Comparison of ENCODE assay signal across 28 cellular contexts in genomic region chr16:15832241-15832640, GRCh38. TPM values are rescaled to one million over a fixed set of nuclear protein-coding genes. Genes with fewer than 3 reads are reported as not detected.
"Had no signal": no experiment of that assay in that cellular context is flagged by ENCODE, and none has a peak within 500 bp of the region (broad histone marks: within the 10 kb centered on the region; RNA-seq: fewer than 3 reads in every experiment).

No MANE protein-coding gene starts in this region.

- H3K9me3 ChIP-seq: mucosa of descending colon, ovary, testis, upper lobe of left lung had no signal

- H3K4me3 ChIP-seq: hepatocyte, mucosa of descending colon, ovary, smooth muscle cell, testis, upper lobe of left lung had no signal

- H3K79me2 ChIP-seq: hepatocyte had no signal

- H2AFZ ChIP-seq: hepatocyte had no signal

- H3K27me3 ChIP-seq: brain microvascular endothelial cell, hepatocyte, ovary, testis, upper lobe of left lung had no signal

- H3K4me2 ChIP-seq: hepatocyte, smooth muscle cell had no signal

- ATAC-seq: esophagus mucosa; left cardiac atrium; left ventricle myocardium superior; mucosa of descending colon; stimulated activated naive B cell treated with anti-CD40 and anti-IgM and Interleukin-4, amounts not matched to agents 10 μg/mL and 1 μg/mL and 100 μg/mL, for 72 hours had no signal

- DNase-seq: activated CD4-positive, alpha-beta T cell treated with anti-CD3 and anti-CD28 coated beads for 4 hours; activated CD4-positive, alpha-beta T cell treated with anti-CD3 and anti-CD28 coated beads, Interleukin-2, amount 50 U/mL, for 48 hours; activated CD8-positive, alpha-beta memory T cell treated with anti-CD3 and anti-CD28 coated beads for 24 hours; activated effector memory CD4-positive, alpha-beta T cell treated with Interleukin-2 at 50 U/mL for 16 hours; activated naive CD4-positive, alpha-beta T cell treated with Interleukin-2 at 50 U/mL for 16 hours; brain microvascular endothelial cell; caudate nucleus; endodermal cell; foreskin melanocyte; islet precursor cell; left cardiac atrium; left ventricle myocardium superior; mucosa of descending colon; naive B cell; ovary; retina; stimulated activated CD4-positive, alpha-beta T cell treated with anti-CD3 and anti-CD28 coated beads, Interleukin-15, amount 100 ng/mL, for 24 hours; stimulated activated CD4-positive, alpha-beta T cell treated with anti-CD3 and anti-CD28 coated beads, Interleukin-2, amount 100 ng/mL, for 24 hours; stimulated activated naive B cell treated with anti-CD40 and anti-IgM and Interleukin-4, amounts not matched to agents 10 μg/mL and 1 μg/mL and 100 μg/mL, for 72 hours; T-helper 1 cell; testis; upper lobe of left lung had no signal

- H3K36me3 ChIP-seq: brain microvascular endothelial cell, ovary, upper lobe of left lung had no signal

- FAIRE-seq: astrocyte had no signal

- H3K27ac ChIP-seq: brain microvascular endothelial cell, hepatocyte, ovary, upper lobe of left lung had no signal

RNA-seq across cellular contexts. Expression of gene MYH11, which starts 24.6 kb away (rescaled TPM):
- total RNA-seq: lung microvascular endothelial cell, smooth muscle cell had no signal
- polyA plus RNA-seq: neural cell had no signal
